Comparison of ENCODE assay signal across 33 cellular contexts in the genomic region with DNA sequence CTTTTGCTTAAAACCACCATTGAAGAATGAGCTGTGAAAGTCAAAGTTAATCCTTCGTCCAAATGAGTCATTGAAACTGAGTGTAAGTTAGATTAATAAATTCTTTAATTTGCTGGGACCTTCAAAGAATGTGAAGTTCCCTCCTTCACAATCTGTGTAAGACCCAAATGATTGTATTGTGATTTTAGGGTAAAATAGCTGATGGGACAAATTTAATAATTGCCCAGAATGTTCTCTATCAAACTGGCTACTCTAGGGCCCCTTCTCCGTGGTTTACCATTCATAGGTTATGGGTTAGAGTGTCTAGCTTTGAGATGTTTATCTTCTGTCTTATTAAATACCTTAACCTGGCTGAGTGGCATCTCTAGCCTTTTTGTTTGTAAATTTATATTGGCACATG. TPM values are rescaled to one million over a fixed set of nuclear protein-coding genes. Genes with fewer than 3 reads are reported as not detected.
"Had no signal": no experiment of that assay in that cellular context is flagged by ENCODE, and none has a peak within 500 bp of the region (broad histone marks: within the 10 kb centered on the region; RNA-seq: fewer than 3 reads in every experiment).

No MANE protein-coding gene starts in this region.

- H3K4me3 ChIP-seq: neural progenitor cell, ovary, psoas muscle, skin epidermis, smooth muscle cell, spleen, suprapubic skin, testis, tibial artery, transverse colon, upper lobe of right lung, uterus had no signal

- H3K9ac ChIP-seq: neural progenitor cell, parathyroid adenoma had no signal

- H3K4me2 ChIP-seq: neural progenitor cell, smooth muscle cell had no signal

- H3K4me1 Mint-ChIP-seq: stimulated activated memory B cell treated with anti-CD40 and anti-IgM and Interleukin-4, amounts not matched to agents 10 μg/mL and 1 μg/mL and 100 μg/mL, for 72 hours; stimulated activated naive CD8-positive, alpha-beta T cell treated with anti-CD3 and anti-CD28 coated beads, Interleukin-15, amount 100 ng/mL, for 72 hours had no signal

- H2AFZ ChIP-seq: neural progenitor cell, parathyroid adenoma had no signal

- ATAC-seq: natural killer cell; psoas muscle; right cardiac atrium; sciatic nerve; stimulated activated memory B cell treated with anti-CD40 and anti-IgM and Interleukin-4, amounts not matched to agents 10 μg/mL and 1 μg/mL and 100 μg/mL, for 72 hours; stimulated activated naive CD8-positive, alpha-beta T cell treated with anti-CD3 and anti-CD28 coated beads, Interleukin-15, amount 100 ng/mL, for 72 hours; stimulated activated naive CD8-positive, alpha-beta T cell treated with anti-CD3 and anti-CD28 coated beads, Interleukin-15, Interleukin-2, amounts not matched to agents 100 U/mL and 50 U/mL, for 24 hours; upper lobe of right lung had no signal

- H3K27me3 Mint-ChIP-seq: progenitor cell of endocrine pancreas; stimulated activated memory B cell treated with anti-CD40 and anti-IgM and Interleukin-4, amounts not matched to agents 10 μg/mL and 1 μg/mL and 100 μg/mL, for 72 hours; stimulated activated naive CD8-positive, alpha-beta T cell treated with anti-CD3 and anti-CD28 coated beads, Interleukin-15, amount 100 ng/mL, for 72 hours; type B pancreatic cell had no signal

- H3K9me3 Mint-ChIP-seq: natural killer cell; nephron; neural progenitor cell; stimulated activated memory B cell treated with anti-CD40 and anti-IgM and Interleukin-4, amounts not matched to agents 10 μg/mL and 1 μg/mL and 100 μg/mL, for 72 hours; stimulated activated naive CD8-positive, alpha-beta T cell treated with anti-CD3 and anti-CD28 coated beads, Interleukin-15, amount 100 ng/mL, for 72 hours; type B pancreatic cell had no signal

- H3K36me3 ChIP-seq: neural progenitor cell, ovary, uterus had no signal

- H3K27ac Mint-ChIP-seq: natural killer cell; neural progenitor cell; stimulated activated memory B cell treated with anti-CD40 and anti-IgM and Interleukin-4, amounts not matched to agents 10 μg/mL and 1 μg/mL and 100 μg/mL, for 72 hours; stimulated activated naive CD8-positive, alpha-beta T cell treated with anti-CD3 and anti-CD28 coated beads, Interleukin-15, amount 100 ng/mL, for 72 hours; type B pancreatic cell had no signal

- H3K27ac ChIP-seq: neural progenitor cell, ovary, parathyroid adenoma, psoas muscle, spleen, suprapubic skin, testis, tibial artery, transverse colon, upper lobe of right lung, uterus had no signal

- H3K4me1 ChIP-seq: neural progenitor cell, parathyroid adenoma, psoas muscle, spleen, suprapubic skin, testis, tibial artery, upper lobe of right lung, uterus had no signal

- H3K79me2 ChIP-seq: parathyroid adenoma had no signal

- DNase-seq: natural killer cell; occipital lobe; ovary; posterior cingulate gyrus; psoas muscle; right cardiac atrium; spleen; stimulated activated CD4-positive, alpha-beta T cell treated with anti-CD3 and anti-CD28 coated beads, Interleukin-12 subunit alpha, Interleukin-12 subunit beta, amount 100 ng/mL, for 4 hours; stimulated activated CD4-positive, alpha-beta T cell treated with anti-CD3 and anti-CD28 coated beads, Interleukin-1b, Interleukin-23, amount 100 ng/mL, for 48 hours; stimulated activated CD4-positive, alpha-beta T cell treated with anti-CD3 and anti-CD28 coated beads, Interleukin-4, amount 100 ng/mL, for 1 hour; stimulated activated CD4-positive, alpha-beta T cell treated with anti-CD3 and anti-CD28 coated beads, Interleukin-4, amount 100 ng/mL, for 4 hours; stimulated activated CD8-positive, alpha-beta memory T cell treated with anti-CD3 and anti-CD28 coated beads, Interleukin-4, amount 100 ng/mL, for 48 hours; stimulated activated naive CD4-positive, alpha-beta T cell; stimulated activated naive CD8-positive, alpha-beta T cell treated with anti-CD3 and anti-CD28 coated beads, Interleukin-15, amount 100 ng/mL, for 72 hours; stimulated activated naive CD8-positive, alpha-beta T cell treated with anti-CD3 and anti-CD28 coated beads, Interleukin-15, Interleukin-2, amounts not matched to agents 100 U/mL and 50 U/mL, for 24 hours; substantia nigra; testis; tibial artery; transverse colon; upper lobe of right lung; uterus had no signal

- H3K27me3 ChIP-seq: neural progenitor cell, ovary, spleen, suprapubic skin, testis, tibial artery, transverse colon, upper lobe of right lung, uterus had no signal

- H3K9me3 ChIP-seq: ovary, psoas muscle, spleen, suprapubic skin, testis, tibial artery, transverse colon, upper lobe of right lung, uterus had no signal

- H3K4me3 Mint-ChIP-seq: natural killer cell; nephron; neural progenitor cell; stimulated activated memory B cell treated with anti-CD40 and anti-IgM and Interleukin-4, amounts not matched to agents 10 μg/mL and 1 μg/mL and 100 μg/mL, for 72 hours; stimulated activated naive CD8-positive, alpha-beta T cell treated with anti-CD3 and anti-CD28 coated beads, Interleukin-15, amount 100 ng/mL, for 72 hours; type B pancreatic cell had no signal

RNA-seq across cellular contexts. Expression of gene SLC45A2, which starts 46.6 kb away (rescaled TPM):
- total RNA-seq: natural killer cell, renal cortical epithelial cell, sciatic nerve, upper lobe of right lung, urinary bladder had no signal
- polyA plus RNA-seq: ovary, urinary bladder had no signal
